ENCODE assay signal across 32 cellular contexts in the genomic region with DNA sequence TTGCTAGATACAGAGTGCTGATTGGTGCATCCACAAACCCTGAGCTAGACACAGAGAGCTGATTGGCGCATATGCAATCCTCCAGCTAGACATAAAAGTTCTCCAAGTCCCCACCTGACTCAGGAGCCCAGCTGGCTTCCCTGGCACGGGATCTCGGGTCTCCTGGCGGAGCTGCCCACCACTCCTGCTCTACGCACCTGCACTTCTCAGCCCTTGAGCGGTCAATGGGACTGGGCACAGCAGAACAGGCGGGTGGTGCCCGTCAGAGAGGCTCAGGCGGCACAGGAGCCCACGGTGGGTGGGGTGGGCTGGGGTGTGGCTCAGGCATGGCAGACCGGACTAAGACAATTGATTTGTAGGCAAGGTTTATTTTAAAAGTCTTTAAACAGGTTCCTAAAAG.
"Had no signal": no experiment of that assay in that cellular context is flagged by ENCODE, and none has a peak within 500 bp of the region (broad histone marks: within the 10 kb centered on the region; RNA-seq: fewer than 3 reads in every experiment).

No MANE protein-coding gene starts in this region.

- H3K9me3 ChIP-seq: ascending aorta had no signal

- H3K4me3 ChIP-seq: ascending aorta, cardiac muscle cell had no signal

- DNase-seq: activated B cell treated with CpG ODN at 0.5 μM for 24 hours; activated CD4-positive, alpha-beta memory T cell treated with anti-CD3 and anti-CD28 coated beads, Interleukin-2, amount 10 ng/mL, durations not matched to agents 7 days and 5 days; activated CD4-positive, alpha-beta T cell treated with anti-CD3 and anti-CD28 coated beads for 4 hours; activated CD4-positive, alpha-beta T cell treated with anti-CD3 and anti-CD28 coated beads, Interleukin-2, amount 10 ng/mL, durations not matched to agents 24 days and 14 days; activated CD4-positive, alpha-beta T cell treated with anti-CD3 and anti-CD28 coated beads, Interleukin-2, amount 50 U/mL, for 48 hours; activated CD4-positive, CD25-positive, alpha-beta regulatory T cell treated with anti-CD3 and anti-CD28 coated beads, Interleukin-2, amount 50 U/mL, for 72 hours; activated CD8-positive, alpha-beta memory T cell treated with anti-CD3 and anti-CD28 coated beads for 24 hours; activated CD8-positive, alpha-beta memory T cell treated with anti-CD3 and anti-CD28 coated beads, Interleukin-2, amount 10 ng/mL, durations not matched to agents 7 days and 5 days; activated CD8-positive, alpha-beta memory T cell treated with anti-CD3 and anti-CD28 coated beads, Interleukin-2, amount 50 U/mL, for 48 hours; activated CD8-positive, alpha-beta T cell treated with anti-CD3 and anti-CD28 coated beads, Interleukin-2, amount 10 ng/mL, durations not matched to agents 7 days and 5 days; activated effector memory CD4-positive, alpha-beta T cell treated with Interleukin-2 at 50 U/mL for 16 hours; activated gamma-delta T cell; activated naive CD4-positive, alpha-beta T cell treated with anti-CD3 and anti-CD28 coated beads, Interleukin-2, amount 10 ng/mL, durations not matched to agents 7 days and 5 days; activated naive CD4-positive, alpha-beta T cell treated with Interleukin-2 at 50 U/mL for 16 hours; activated naive CD8-positive, alpha-beta T cell treated with anti-CD3 and anti-CD28 coated beads, Interleukin-2, amount 10 ng/mL, durations not matched to agents 7 days and 5 days; activated naive CD8-positive, alpha-beta T cell treated with anti-CD3 and anti-CD28 coated beads, Interleukin-2, amount 50 U/mL, for 24 hours; activated T-cell treated with anti-CD3 and anti-CD28 coated beads, Interleukin-2, amount 50 U/mL, for 24 hours; activated T-cell treated with anti-CD3 and anti-CD28 coated beads, Interleukin-2, amount 50 U/mL, for 48 hours; amygdala; central memory CD4-positive, alpha-beta T cell; T-helper 1 cell; T-helper 2 cell; T-helper 9 cell had no signal

- H3K4me3 Mint-ChIP-seq: activated B cell treated with CpG ODN at 0.5 μM for 24 hours; activated CD4-positive, alpha-beta memory T cell treated with anti-CD3 and anti-CD28 coated beads, Interleukin-2, amount 10 ng/mL, durations not matched to agents 7 days and 5 days; activated CD4-positive, alpha-beta T cell treated with anti-CD3 and anti-CD28 coated beads, Interleukin-2, amount 10 ng/mL, durations not matched to agents 24 days and 14 days; activated CD8-positive, alpha-beta memory T cell treated with anti-CD3 and anti-CD28 coated beads, Interleukin-2, amount 10 ng/mL, durations not matched to agents 7 days and 5 days; activated CD8-positive, alpha-beta T cell treated with anti-CD3 and anti-CD28 coated beads, Interleukin-2, amount 10 ng/mL, durations not matched to agents 7 days and 5 days; activated naive CD4-positive, alpha-beta T cell treated with anti-CD3 and anti-CD28 coated beads, Interleukin-2, amount 10 ng/mL, durations not matched to agents 7 days and 5 days; activated naive CD4-positive, alpha-beta T cell treated with anti-CD3 and anti-CD28 coated beads, Interleukin-2, amount 50 U/mL, for 24 hours; activated naive CD8-positive, alpha-beta T cell; activated naive CD8-positive, alpha-beta T cell treated with anti-CD3 and anti-CD28 coated beads, Interleukin-2, amount 10 ng/mL, durations not matched to agents 7 days and 5 days; activated naive CD8-positive, alpha-beta T cell treated with anti-CD3 and anti-CD28 coated beads, Interleukin-2, amount 50 U/mL, for 24 hours; activated T-cell treated with anti-CD3 and anti-CD28 coated beads, Interleukin-2, amount 50 U/mL, for 24 hours; brain; T-helper 1 cell treated with Interleukin-12 subunit alpha and Interleukin-12 subunit beta and Interleukin-4 antibody, amounts not matched to agents 30 μg/mL and 1 μg/mL, for 36 hours; T-helper 2 cell treated with Interferon-gamma antibody and Interleukin-4, amounts not matched to agents 5 μg/mL and 100 μg/mL, for 36 hours had no signal

- H3K4me1 Mint-ChIP-seq: activated B cell treated with CpG ODN at 0.5 μM for 24 hours; activated CD4-positive, alpha-beta memory T cell treated with anti-CD3 and anti-CD28 coated beads, Interleukin-2, amount 10 ng/mL, durations not matched to agents 7 days and 5 days; activated CD4-positive, alpha-beta T cell treated with anti-CD3 and anti-CD28 coated beads, Interleukin-2, amount 10 ng/mL, durations not matched to agents 24 days and 14 days; activated CD8-positive, alpha-beta memory T cell treated with anti-CD3 and anti-CD28 coated beads, Interleukin-2, amount 10 ng/mL, durations not matched to agents 7 days and 5 days; activated naive CD4-positive, alpha-beta T cell treated with anti-CD3 and anti-CD28 coated beads, Interleukin-2, amount 10 ng/mL, durations not matched to agents 7 days and 5 days; activated naive CD4-positive, alpha-beta T cell treated with anti-CD3 and anti-CD28 coated beads, Interleukin-2, amount 50 U/mL, for 24 hours; activated naive CD8-positive, alpha-beta T cell treated with anti-CD3 and anti-CD28 coated beads, Interleukin-2, amount 10 ng/mL, durations not matched to agents 7 days and 5 days; activated naive CD8-positive, alpha-beta T cell treated with anti-CD3 and anti-CD28 coated beads, Interleukin-2, amount 50 U/mL, for 24 hours; brain had no signal

- H3K27me3 Mint-ChIP-seq: activated B cell treated with CpG ODN at 0.5 μM for 24 hours; activated CD4-positive, alpha-beta memory T cell treated with anti-CD3 and anti-CD28 coated beads, Interleukin-2, amount 10 ng/mL, durations not matched to agents 7 days and 5 days; activated CD4-positive, alpha-beta T cell treated with anti-CD3 and anti-CD28 coated beads, Interleukin-2, amount 10 ng/mL, durations not matched to agents 24 days and 14 days; activated CD8-positive, alpha-beta memory T cell treated with anti-CD3 and anti-CD28 coated beads, Interleukin-2, amount 10 ng/mL, durations not matched to agents 7 days and 5 days; activated naive CD4-positive, alpha-beta T cell treated with anti-CD3 and anti-CD28 coated beads, Interleukin-2, amount 10 ng/mL, durations not matched to agents 7 days and 5 days; activated naive CD4-positive, alpha-beta T cell treated with anti-CD3 and anti-CD28 coated beads, Interleukin-2, amount 50 U/mL, for 24 hours; activated naive CD8-positive, alpha-beta T cell; activated naive CD8-positive, alpha-beta T cell treated with anti-CD3 and anti-CD28 coated beads, Interleukin-2, amount 10 ng/mL, durations not matched to agents 7 days and 5 days; activated naive CD8-positive, alpha-beta T cell treated with anti-CD3 and anti-CD28 coated beads, Interleukin-2, amount 50 U/mL, for 24 hours; activated T-cell treated with anti-CD3 and anti-CD28 coated beads, Interleukin-2, amount 50 U/mL, for 24 hours had no signal

- H3K36me3 Mint-ChIP-seq: activated CD8-positive, alpha-beta memory T cell treated with anti-CD3 and anti-CD28 coated beads, Interleukin-2, amount 10 ng/mL, durations not matched to agents 7 days and 5 days; activated naive CD4-positive, alpha-beta T cell treated with anti-CD3 and anti-CD28 coated beads, Interleukin-2, amount 10 ng/mL, durations not matched to agents 7 days and 5 days; activated naive CD4-positive, alpha-beta T cell treated with anti-CD3 and anti-CD28 coated beads, Interleukin-2, amount 50 U/mL, for 24 hours; activated naive CD8-positive, alpha-beta T cell; activated naive CD8-positive, alpha-beta T cell treated with anti-CD3 and anti-CD28 coated beads, Interleukin-2, amount 10 ng/mL, durations not matched to agents 7 days and 5 days; brain had no signal

- H3K4me1 ChIP-seq: ascending aorta had no signal

- H3K36me3 ChIP-seq: ascending aorta, cardiac muscle cell had no signal

- ATAC-seq: activated CD8-positive, alpha-beta memory T cell treated with anti-CD3 and anti-CD28 coated beads, Interleukin-2, amount 10 ng/mL, durations not matched to agents 7 days and 5 days; activated CD8-positive, alpha-beta T cell treated with anti-CD3 and anti-CD28 coated beads, Interleukin-2, amount 10 ng/mL, durations not matched to agents 7 days and 5 days; activated naive CD8-positive, alpha-beta T cell treated with anti-CD3 and anti-CD28 coated beads, Interleukin-2, amount 50 U/mL, for 24 hours had no signal

- H3K27ac Mint-ChIP-seq: activated B cell treated with CpG ODN at 0.5 μM for 24 hours; activated CD4-positive, alpha-beta memory T cell treated with anti-CD3 and anti-CD28 coated beads, Interleukin-2, amount 10 ng/mL, durations not matched to agents 7 days and 5 days; activated CD4-positive, alpha-beta T cell treated with anti-CD3 and anti-CD28 coated beads, Interleukin-2, amount 10 ng/mL, durations not matched to agents 24 days and 14 days; activated CD8-positive, alpha-beta memory T cell treated with anti-CD3 and anti-CD28 coated beads, Interleukin-2, amount 10 ng/mL, durations not matched to agents 7 days and 5 days; activated CD8-positive, alpha-beta T cell treated with anti-CD3 and anti-CD28 coated beads, Interleukin-2, amount 10 ng/mL, durations not matched to agents 7 days and 5 days; activated naive CD4-positive, alpha-beta T cell treated with anti-CD3 and anti-CD28 coated beads, Interleukin-2, amount 10 ng/mL, durations not matched to agents 7 days and 5 days; activated naive CD4-positive, alpha-beta T cell treated with anti-CD3 and anti-CD28 coated beads, Interleukin-2, amount 50 U/mL, for 24 hours; activated naive CD8-positive, alpha-beta T cell; activated naive CD8-positive, alpha-beta T cell treated with anti-CD3 and anti-CD28 coated beads, Interleukin-2, amount 10 ng/mL, durations not matched to agents 7 days and 5 days; activated naive CD8-positive, alpha-beta T cell treated with anti-CD3 and anti-CD28 coated beads, Interleukin-2, amount 50 U/mL, for 24 hours; activated T-cell treated with anti-CD3 and anti-CD28 coated beads, Interleukin-2, amount 50 U/mL, for 24 hours; activated T-helper 2 cell treated with anti-CD3 and anti-CD28 coated beads, Interferon-gamma antibody, Interleukin-2, Interleukin-4, amounts not matched to agents 10 μg/mL and 5 μg/mL and 100 μg/mL, durations not matched to agents 14 hours and 24 hours and 36 hours; brain; T-helper 1 cell treated with Interleukin-12 subunit alpha and Interleukin-12 subunit beta and Interleukin-4 antibody, amounts not matched to agents 30 μg/mL and 1 μg/mL, for 36 hours; T-helper 2 cell treated with Interferon-gamma antibody and Interleukin-4, amounts not matched to agents 5 μg/mL and 100 μg/mL, for 36 hours had no signal

- H3K9me3 Mint-ChIP-seq: activated CD4-positive, alpha-beta T cell treated with anti-CD3 and anti-CD28 coated beads, Interleukin-2, amount 10 ng/mL, durations not matched to agents 24 days and 14 days; T-helper 1 cell treated with Interleukin-12 subunit alpha and Interleukin-12 subunit beta and Interleukin-4 antibody, amounts not matched to agents 30 μg/mL and 1 μg/mL, for 36 hours had no signal

- H3K27ac ChIP-seq: ascending aorta, cardiac muscle cell, VCaP had no signal

- H3K27me3 ChIP-seq: ascending aorta, cardiac muscle cell had no signal
